In the genomic region with DNA sequence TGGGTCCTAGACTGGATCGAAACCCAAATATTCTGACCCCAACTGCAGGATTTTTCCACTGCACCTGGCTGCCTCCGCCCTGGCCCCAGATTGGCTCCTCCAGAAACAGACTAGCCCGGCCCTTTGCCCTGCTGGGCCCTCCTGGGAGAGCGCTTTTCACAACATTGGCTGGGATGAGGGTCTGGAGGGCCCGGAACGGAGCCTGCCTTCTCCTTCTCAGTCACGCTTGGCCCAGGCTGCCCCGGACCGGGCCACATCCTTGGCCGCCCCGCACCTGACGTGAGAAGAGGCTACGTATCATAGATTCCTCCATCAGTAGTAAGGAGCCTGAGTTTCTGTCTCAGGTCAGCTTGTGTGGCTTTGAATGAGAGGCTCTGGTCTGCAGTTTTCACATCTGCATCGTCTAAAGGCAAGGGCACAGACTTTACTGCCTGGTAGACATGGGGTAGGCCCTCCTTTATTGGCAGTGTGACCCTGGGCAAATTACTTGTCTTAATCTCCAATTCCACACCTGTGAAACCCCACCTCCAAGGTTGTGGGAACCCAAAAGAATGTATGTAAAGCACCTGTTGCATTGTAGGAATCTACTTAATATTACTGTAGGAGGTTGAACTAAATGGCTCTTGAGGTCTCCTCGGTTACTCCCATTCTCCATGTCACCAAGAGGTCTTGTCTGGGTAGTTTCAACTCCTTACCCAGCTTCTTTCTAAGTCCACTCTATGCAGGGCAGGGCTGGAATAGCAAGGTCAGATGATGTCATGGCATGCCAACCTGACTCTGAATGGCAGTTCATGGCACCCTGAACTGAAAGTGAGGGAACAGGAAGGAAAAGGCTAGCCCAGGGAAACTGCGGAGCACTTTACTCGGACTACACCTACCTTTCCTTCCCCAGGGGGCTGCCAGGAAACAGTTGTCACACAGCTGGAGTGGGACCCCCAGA, we compare ENCODE assay signal across 1 cellular context.
TF ChIP-seq lines count a peak whose summit lies in the region.

No MANE protein-coding gene starts in this region.

TF ChIP-seq in HepG2, 621 proteins besides CTCF, POLR2A, EP300 and RAD21 (continued from another document):
- TF ChIP-seq ZNF407 (CRISPR knock-in tag; IDR thresholded peaks at IDR 0.05; ENCODE audit: not compliant biosample characterization) = peak; percentile 20
- TF ChIP-seq, protein P1, sequence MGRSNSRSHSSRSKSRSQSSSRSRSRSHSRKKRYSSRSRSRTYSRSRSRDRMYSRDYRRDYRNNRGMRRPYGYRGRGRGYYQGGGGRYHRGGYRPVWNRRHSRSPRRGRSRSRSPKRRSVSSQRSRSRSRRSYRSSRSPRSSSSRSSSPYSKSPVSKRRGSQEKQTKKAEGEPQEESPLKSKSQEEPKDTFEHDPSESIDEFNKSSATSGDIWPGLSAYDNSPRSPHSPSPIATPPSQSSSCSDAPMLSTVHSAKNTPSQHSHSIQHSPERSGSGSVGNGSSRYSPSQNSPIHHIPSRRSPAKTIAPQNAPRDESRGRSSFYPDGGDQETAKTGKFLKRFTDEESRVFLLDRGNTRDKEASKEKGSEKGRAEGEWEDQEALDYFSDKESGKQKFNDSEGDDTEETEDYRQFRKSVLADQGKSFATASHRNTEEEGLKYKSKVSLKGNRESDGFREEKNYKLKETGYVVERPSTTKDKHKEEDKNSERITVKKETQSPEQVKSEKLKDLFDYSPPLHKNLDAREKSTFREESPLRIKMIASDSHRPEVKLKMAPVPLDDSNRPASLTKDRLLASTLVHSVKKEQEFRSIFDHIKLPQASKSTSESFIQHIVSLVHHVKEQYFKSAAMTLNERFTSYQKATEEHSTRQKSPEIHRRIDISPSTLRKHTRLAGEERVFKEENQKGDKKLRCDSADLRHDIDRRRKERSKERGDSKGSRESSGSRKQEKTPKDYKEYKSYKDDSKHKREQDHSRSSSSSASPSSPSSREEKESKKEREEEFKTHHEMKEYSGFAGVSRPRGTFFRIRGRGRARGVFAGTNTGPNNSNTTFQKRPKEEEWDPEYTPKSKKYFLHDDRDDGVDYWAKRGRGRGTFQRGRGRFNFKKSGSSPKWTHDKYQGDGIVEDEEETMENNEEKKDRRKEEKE (IDR thresholded peaks at IDR 0.05) = no peak
- TF ChIP-seq NFAT5 (CRISPR knock-in tag; IDR thresholded peaks at IDR 0.05) = peak; percentile 55; the same call in 1 of the 2 replicates
- no peak for TF ChIP-seq SRSF1 (optimal IDR thresholded peaks at IDR 0.05; ENCODE audit: low read depth, low read length)
- 0 out of 2 replicates have a peak, but pooled peaks have one; percentile 50 for TF ChIP-seq ZNF75D (CRISPR knock-in tag; IDR thresholded peaks at IDR 0.05; ENCODE audit: borderline replicate concordance)
TF ChIP-seq in HepG2: peak in this region for 90.
